ENCODE assay signal across 1 cellular context in the genomic region with DNA sequence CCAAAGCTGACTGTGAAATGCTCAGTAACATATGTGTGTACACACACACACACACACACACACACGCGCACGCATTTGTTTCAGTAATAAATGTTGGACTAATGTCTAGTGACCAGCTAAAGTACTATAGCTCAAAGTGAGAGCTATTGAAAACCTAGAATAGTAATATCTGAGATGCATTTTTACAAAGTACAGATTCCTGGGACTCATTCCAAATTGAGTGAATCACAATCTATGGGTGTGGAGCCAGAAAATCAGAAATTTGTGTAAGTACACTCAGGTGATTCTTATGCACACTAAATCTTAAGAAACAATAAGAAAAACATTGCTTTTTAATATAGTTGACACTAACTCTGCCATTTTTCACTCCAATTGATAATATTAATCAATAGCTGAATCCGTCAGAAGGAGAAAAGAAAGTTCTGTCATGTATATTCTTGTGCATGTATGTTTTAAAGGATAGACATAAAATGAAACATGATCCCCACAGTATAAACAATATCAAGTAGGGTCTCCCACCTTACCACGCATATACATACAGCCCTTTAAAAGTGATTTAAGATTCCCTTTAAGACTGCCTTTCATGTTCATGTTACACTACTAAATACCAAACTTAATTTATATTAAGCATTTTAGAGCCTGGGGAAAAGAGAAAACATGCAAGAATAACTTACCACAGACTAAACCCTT.
TF ChIP-seq lines count a peak whose summit lies in the region.

No MANE protein-coding gene starts in this region.

TF ChIP-seq in SK-N-SH, 30 proteins besides CTCF, POLR2A, EP300 and RAD21 (continued from another document):
- TF ChIP-seq, protein P1, sequence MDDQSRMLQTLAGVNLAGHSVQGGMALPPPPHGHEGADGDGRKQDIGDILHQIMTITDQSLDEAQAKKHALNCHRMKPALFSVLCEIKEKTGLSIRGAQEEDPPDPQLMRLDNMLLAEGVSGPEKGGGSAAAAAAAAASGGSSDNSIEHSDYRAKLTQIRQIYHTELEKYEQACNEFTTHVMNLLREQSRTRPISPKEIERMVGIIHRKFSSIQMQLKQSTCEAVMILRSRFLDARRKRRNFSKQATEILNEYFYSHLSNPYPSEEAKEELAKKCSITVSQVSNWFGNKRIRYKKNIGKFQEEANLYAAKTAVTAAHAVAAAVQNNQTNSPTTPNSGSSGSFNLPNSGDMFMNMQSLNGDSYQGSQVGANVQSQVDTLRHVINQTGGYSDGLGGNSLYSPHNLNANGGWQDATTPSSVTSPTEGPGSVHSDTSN (IDR thresholded peaks at IDR 0.05): peak; percentile 32
- TF ChIP-seq JUND (IDR thresholded peaks at IDR 0.05): peak; percentile 65
- no peak for TF ChIP-seq FOXJ3 (CRISPR knock-in tag; IDR thresholded peaks at IDR 0.05)
- TF ChIP-seq ELF1 (IDR thresholded peaks at IDR 0.05): no peak
- TF ChIP-seq, protein P2, sequence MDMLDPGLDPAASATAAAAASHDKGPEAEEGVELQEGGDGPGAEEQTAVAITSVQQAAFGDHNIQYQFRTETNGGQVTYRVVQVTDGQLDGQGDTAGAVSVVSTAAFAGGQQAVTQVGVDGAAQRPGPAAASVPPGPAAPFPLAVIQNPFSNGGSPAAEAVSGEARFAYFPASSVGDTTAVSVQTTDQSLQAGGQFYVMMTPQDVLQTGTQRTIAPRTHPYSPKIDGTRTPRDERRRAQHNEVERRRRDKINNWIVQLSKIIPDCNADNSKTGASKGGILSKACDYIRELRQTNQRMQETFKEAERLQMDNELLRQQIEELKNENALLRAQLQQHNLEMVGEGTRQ (IDR thresholded peaks at IDR 0.05; ENCODE audit: borderline replicate concordance, low read depth, low read length): no peak
- no peak for TF ChIP-seq CHD2 (IDR thresholded peaks at IDR 0.05; ENCODE audit: low read length, partially characterized antibody)
- TF ChIP-seq, protein P3, sequence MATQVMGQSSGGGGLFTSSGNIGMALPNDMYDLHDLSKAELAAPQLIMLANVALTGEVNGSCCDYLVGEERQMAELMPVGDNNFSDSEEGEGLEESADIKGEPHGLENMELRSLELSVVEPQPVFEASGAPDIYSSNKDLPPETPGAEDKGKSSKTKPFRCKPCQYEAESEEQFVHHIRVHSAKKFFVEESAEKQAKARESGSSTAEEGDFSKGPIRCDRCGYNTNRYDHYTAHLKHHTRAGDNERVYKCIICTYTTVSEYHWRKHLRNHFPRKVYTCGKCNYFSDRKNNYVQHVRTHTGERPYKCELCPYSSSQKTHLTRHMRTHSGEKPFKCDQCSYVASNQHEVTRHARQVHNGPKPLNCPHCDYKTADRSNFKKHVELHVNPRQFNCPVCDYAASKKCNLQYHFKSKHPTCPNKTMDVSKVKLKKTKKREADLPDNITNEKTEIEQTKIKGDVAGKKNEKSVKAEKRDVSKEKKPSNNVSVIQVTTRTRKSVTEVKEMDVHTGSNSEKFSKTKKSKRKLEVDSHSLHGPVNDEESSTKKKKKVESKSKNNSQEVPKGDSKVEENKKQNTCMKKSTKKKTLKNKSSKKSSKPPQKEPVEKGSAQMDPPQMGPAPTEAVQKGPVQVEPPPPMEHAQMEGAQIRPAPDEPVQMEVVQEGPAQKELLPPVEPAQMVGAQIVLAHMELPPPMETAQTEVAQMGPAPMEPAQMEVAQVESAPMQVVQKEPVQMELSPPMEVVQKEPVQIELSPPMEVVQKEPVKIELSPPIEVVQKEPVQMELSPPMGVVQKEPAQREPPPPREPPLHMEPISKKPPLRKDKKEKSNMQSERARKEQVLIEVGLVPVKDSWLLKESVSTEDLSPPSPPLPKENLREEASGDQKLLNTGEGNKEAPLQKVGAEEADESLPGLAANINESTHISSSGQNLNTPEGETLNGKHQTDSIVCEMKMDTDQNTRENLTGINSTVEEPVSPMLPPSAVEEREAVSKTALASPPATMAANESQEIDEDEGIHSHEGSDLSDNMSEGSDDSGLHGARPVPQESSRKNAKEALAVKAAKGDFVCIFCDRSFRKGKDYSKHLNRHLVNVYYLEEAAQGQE (IDR thresholded peaks at IDR 0.05; ENCODE audit: low read depth, low read length): no peak
- TF ChIP-seq RCOR1 (IDR thresholded peaks at IDR 0.05; ENCODE audit: low read length): no peak
- peak; percentile 50; the same call in 1 of the 2 replicates for TF ChIP-seq TCF12 (IDR thresholded peaks at IDR 0.05)
- TF ChIP-seq NRF1 (IDR thresholded peaks at IDR 0.05; ENCODE audit: low read depth, low read length): no peak
- no peak for TF ChIP-seq SMC3 (IDR thresholded peaks at IDR 0.05; ENCODE audit: low read depth, low read length)
- TF ChIP-seq SIN3A (IDR thresholded peaks at IDR 0.05; ENCODE audit: borderline replicate concordance, low read depth, low read length): no peak
- no peak for TF ChIP-seq GATA2 (CRISPR knock-in tag; IDR thresholded peaks at IDR 0.05)
- TF ChIP-seq TEAD4 (IDR thresholded peaks at IDR 0.05; ENCODE audit: borderline replicate concordance, insufficient read depth): no peak
- TF ChIP-seq MXI1 (IDR thresholded peaks at IDR 0.05; ENCODE audit: low read depth, low read length): no peak
- TF ChIP-seq RXRA (IDR thresholded peaks at IDR 0.05; ENCODE audit: borderline replicate concordance, low read depth): no peak
- TF ChIP-seq, protein P4, sequence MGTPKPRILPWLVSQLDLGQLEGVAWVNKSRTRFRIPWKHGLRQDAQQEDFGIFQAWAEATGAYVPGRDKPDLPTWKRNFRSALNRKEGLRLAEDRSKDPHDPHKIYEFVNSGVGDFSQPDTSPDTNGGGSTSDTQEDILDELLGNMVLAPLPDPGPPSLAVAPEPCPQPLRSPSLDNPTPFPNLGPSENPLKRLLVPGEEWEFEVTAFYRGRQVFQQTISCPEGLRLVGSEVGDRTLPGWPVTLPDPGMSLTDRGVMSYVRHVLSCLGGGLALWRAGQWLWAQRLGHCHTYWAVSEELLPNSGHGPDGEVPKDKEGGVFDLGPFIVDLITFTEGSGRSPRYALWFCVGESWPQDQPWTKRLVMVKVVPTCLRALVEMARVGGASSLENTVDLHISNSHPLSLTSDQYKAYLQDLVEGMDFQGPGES (IDR thresholded peaks at IDR 0.05; ENCODE audit: low read depth, low read length): no peak
- TF ChIP-seq, protein P5, sequence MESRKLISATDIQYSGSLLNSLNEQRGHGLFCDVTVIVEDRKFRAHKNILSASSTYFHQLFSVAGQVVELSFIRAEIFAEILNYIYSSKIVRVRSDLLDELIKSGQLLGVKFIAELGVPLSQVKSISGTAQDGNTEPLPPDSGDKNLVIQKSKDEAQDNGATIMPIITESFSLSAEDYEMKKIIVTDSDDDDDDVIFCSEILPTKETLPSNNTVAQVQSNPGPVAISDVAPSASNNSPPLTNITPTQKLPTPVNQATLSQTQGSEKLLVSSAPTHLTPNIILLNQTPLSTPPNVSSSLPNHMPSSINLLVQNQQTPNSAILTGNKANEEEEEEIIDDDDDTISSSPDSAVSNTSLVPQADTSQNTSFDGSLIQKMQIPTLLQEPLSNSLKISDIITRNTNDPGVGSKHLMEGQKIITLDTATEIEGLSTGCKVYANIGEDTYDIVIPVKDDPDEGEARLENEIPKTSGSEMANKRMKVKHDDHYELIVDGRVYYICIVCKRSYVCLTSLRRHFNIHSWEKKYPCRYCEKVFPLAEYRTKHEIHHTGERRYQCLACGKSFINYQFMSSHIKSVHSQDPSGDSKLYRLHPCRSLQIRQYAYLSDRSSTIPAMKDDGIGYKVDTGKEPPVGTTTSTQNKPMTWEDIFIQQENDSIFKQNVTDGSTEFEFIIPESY (IDR thresholded peaks at IDR 0.05; ENCODE audit: borderline replicate concordance, low read depth): no peak
- TF ChIP-seq RFX5 (IDR thresholded peaks at IDR 0.05; ENCODE audit: low read length): no peak
- TF ChIP-seq, protein P6, sequence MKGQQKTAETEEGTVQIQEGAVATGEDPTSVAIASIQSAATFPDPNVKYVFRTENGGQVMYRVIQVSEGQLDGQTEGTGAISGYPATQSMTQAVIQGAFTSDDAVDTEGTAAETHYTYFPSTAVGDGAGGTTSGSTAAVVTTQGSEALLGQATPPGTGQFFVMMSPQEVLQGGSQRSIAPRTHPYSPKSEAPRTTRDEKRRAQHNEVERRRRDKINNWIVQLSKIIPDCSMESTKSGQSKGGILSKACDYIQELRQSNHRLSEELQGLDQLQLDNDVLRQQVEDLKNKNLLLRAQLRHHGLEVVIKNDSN (IDR thresholded peaks at IDR 0.05; ENCODE audit: borderline replicate concordance, low read depth): no peak
